ENCODE assay signal across 8 cellular contexts in the genomic region with DNA sequence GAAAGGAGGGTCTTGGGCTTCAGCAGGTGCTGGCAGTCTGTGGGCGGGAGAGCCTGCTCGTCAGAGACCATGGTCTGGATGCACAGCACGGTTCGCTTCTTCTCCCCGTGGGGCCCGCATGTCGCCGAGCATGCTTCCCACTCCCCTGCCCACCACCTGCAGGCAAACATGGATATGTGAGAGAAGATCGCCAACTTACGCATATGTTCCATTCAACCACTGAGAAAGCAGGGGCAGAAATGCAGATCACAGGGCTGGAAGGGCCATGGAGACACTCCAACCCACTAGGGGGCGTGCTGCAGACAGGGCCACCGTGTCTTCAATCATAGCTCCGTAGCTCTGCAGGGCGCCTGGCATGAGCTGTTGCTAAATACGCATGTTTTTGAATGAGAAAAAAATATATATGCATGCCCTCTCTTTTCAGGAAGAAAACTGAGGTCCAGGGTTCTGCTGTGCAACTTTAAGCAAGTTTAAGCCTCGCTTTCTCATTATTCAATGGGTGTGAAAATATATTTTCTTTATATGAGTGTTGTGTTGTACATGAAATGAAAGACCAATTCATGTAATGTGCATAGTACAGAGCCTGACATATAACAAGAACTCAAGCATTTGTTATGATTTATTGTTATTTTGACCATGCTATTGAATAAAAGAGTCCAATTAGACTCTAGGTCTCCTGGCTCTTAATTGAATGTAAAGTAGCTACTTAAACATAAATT.
DNase-seq lines count a peak whose midpoint lies in the region; ATAC-seq, FAIRE-seq and TF ChIP-seq lines count a peak whose summit lies in the region.

No MANE protein-coding gene starts in this region.

- H3K27me3 ChIP-seq in tibial nerve = no peaks in the 10 kb centered on the region

- TF ChIP-seq POLR2A in tibial nerve (IDR thresholded peaks at IDR 0.05) = no peak

- ATAC-seq in GM19455 (IDR thresholded peaks at IDR 0.05; ENCODE audit: unreplicated experiment) = peak; percentile 90
- no peak for ATAC-seq in GM19328 (IDR thresholded peaks at IDR 0.05; ENCODE audit: unreplicated experiment)

- H3K27ac Mint-ChIP-seq in CD14-positive monocyte = no peak overlapping the region

- H3K9me3 ChIP-seq in kidney (ENCODE audit: control insufficient read depth in 1 of 2, low read length in 2 of 2) = no peaks in the 10 kb centered on the region
- H3K9me3 ChIP-seq in tibial nerve = no peaks in the 10 kb centered on the region

- DNase-seq in CD14-positive monocyte (ENCODE audit: low spot score) = no peak
- DNase-seq in NCI-H1694 (lab: John Stamatoyannopoulos, UW) = peak; percentile 38
- DNase-seq in activated T-cell treated with anti-CD3 and anti-CD28 coated beads, Interleukin-2, amount 50 U/mL, for 1 hour = peak; percentile 17
- peak; percentile 54 for DNase-seq in kidney
- DNase-seq in tibial nerve (ENCODE audit: low spot score in 2 of 2) = no peak
- no peak for DNase-seq in NCI-H1105 treated with DMSO at 0.1 percent for 48 hours (lab: John Stamatoyannopoulos, UW)

- 73 to 85% methylated on average over 14 to 16 of the region's 16 CpGs for WGBS in tibial nerve, 2 donors

- no peak overlapping the region for H3K27ac ChIP-seq in kidney (ENCODE audit: low read depth in 2 of 2, low read length in 2 of 2)
- H3K27ac ChIP-seq in tibial nerve = no peak overlapping the region

- no peaks in the 10 kb centered on the region for H3K27me3 Mint-ChIP-seq in CD14-positive monocyte (ENCODE audit: low read depth in 3 of 3)

- H3K4me3 Mint-ChIP-seq in CD14-positive monocyte = no peak overlapping the region

- H3K36me3 Mint-ChIP-seq in CD14-positive monocyte = no peaks in the 10 kb centered on the region

- H3K36me3 ChIP-seq in kidney (ENCODE audit: control insufficient read depth in 1 of 2, insufficient read depth in 2 of 2, low read length in 2 of 2) (no peaks in the 10 kb centered on the region), tibial nerve (no peaks in the 10 kb centered on the region)

- TF ChIP-seq CTCF in CD14-positive monocyte (IDR thresholded peaks at IDR 0.05) (peak; percentile 39), kidney (IDR thresholded peaks at IDR 0.05; ENCODE audit: borderline replicate concordance, extremely low read depth, insufficient read depth) (peak; percentile 62), tibial nerve (IDR thresholded peaks at IDR 0.05) (peak in 3 of 5 experiments; percentile 10 to 16 (median 11))

- no peak overlapping the region for H3K9ac ChIP-seq in kidney (ENCODE audit: low read length in 2 of 2)

- intact Hi-C loops in CD14-positive monocyte (cut with micrococcal nuclease) (no loop called here), kidney (cut with DNase I) (no loop called here)

- FAIRE-seq in kidney (lab: Jason Lieb, UNC) = no peak

- H3K4me3 ChIP-seq in kidney (ENCODE audit: low read length in 2 of 2) = no peak overlapping the region
- no peak overlapping the region for H3K4me3 ChIP-seq in tibial nerve

- TF ChIP-seq EP300 in tibial nerve (IDR thresholded peaks at IDR 0.05) = no peak

- no peaks in the 10 kb centered on the region for H3K4me1 Mint-ChIP-seq in CD14-positive monocyte

- H3K9me3 Mint-ChIP-seq in CD14-positive monocyte = peaks cover 0 to 5% (median 0%) of the 10 kb centered on the region in 7 donors

- H3K4me1 ChIP-seq in kidney (ENCODE audit: control insufficient read depth in 1 of 2, insufficient read depth in 1 of 2, low read depth in 1 of 2, low read length in 2 of 2) (no peaks in the 10 kb centered on the region), tibial nerve (no peaks in the 10 kb centered on the region)

Comparison
In these comparisons a context has a peak if more than half of its experiments do, and no peak if none do; other contexts are left out.
1. DNase-seq: peak in NCI-H1694 (single experiment), activated T-cell treated with anti-CD3 and anti-CD28 coated beads, Interleukin-2, amount 50 U/mL, for 1 hour (single experiment) and kidney (single experiment); none in CD14-positive monocyte (single experiment), tibial nerve (0 of 2) and NCI-H1105 treated with DMSO at 0.1 percent for 48 hours (single experiment).
2. CTCF ChIP-seq: peak in every context shown above with its lines; median percentile 62 in kidney; 39 in CD14-positive monocyte; 11 in tibial nerve.